Comparison of ENCODE assay signal across 8 cellular contexts in the genomic region with DNA sequence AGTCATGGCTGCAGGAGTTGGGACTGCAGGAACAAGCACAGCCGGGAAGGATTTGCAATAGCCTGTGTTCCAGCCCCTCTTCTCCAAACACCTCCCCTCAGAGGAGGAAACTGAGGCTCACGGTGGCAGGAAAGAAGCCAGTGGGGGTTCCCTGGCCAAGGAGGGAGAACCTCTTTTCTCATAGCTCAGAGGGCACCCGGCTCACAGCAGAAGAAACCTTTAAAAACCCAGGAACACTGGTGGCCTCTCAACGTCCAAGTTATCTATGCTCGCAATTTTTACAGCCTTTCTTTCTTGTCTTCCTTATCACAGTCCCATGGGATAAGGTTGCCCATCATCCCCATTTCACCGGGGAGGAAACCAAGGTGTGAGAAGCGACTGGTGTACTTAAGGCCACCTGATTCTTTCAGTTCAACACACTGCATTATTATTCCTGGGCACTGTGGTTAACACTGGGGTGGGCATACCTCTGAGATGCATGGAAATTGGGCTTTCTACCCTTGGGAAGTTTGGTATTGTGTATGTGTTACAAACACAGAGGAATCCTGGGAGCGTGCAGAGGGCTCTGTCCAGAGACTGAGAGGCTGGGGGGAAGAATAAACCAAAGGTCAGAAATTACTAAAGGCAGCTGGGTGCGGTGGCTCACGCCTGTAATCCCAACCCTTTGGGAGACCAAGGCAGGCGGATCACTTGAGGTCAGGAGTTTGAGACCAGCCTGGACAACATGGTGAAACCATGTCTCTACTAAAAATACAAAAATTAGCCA. TPM values are rescaled to one million over a fixed set of nuclear protein-coding genes. Genes with fewer than 3 reads are reported as not detected.
DNase-seq lines count a peak whose midpoint lies in the region; TF ChIP-seq lines count a peak whose summit lies in the region.

No MANE protein-coding gene starts in this region.

- H3K9ac ChIP-seq in HUES64 (ENCODE audit: low read depth, low read length), result peak overlapping the region; percentile 91

- H3K9me3 ChIP-seq in HUES64 (ENCODE audit: insufficient read depth, low read depth, low read length) (no peaks in the 10 kb centered on the region), stomach (no peaks in the 10 kb centered on the region)

- TF ChIP-seq POLR2A in stomach (IDR thresholded peaks at IDR 0.05), result no peak

- TF ChIP-seq CTCF in kidney epithelial cell (IDR thresholded peaks at IDR 0.05; ENCODE audit: insufficient read depth, low read length, poor library complexity, severe bottlenecking) (no peak), stomach (IDR thresholded peaks at IDR 0.05) (no peak)

- peaks cover 10% of the 10 kb centered on the region for H3K4me1 ChIP-seq in HUES64 (ENCODE audit: insufficient read depth, low read length)
- H3K4me1 ChIP-seq in stomach, result peaks cover 11 to 40% (median 27%) of the 10 kb centered on the region in 4 donors

- H3K4me3 ChIP-seq in HUES64 (ENCODE audit: low read length), result peak overlapping the region; percentile 83
- peak overlapping the region; percentile 99 for H3K4me3 ChIP-seq in kidney epithelial cell (ENCODE audit: low read depth, low read length)
- peak overlapping the region; percentile 83 to 99 (median 92) for H3K4me3 ChIP-seq in stomach

- WGBS in HUES64, result 64% methylated on average over 11 of the region's 11 CpGs
- WGBS in stomach, 5 donors, result 34 to 46% (median 39%) methylated on average over 11 of the region's 11 CpGs

- H3K27me3 ChIP-seq in HUES64 (ENCODE audit: insufficient read depth, low read length), result peaks cover 6% of the 10 kb centered on the region; the same call in 1 of the 2 replicates
- peaks cover 1% of the 10 kb centered on the region for H3K27me3 ChIP-seq in kidney epithelial cell (ENCODE audit: control insufficient read depth, insufficient read depth, low read length)
- no peaks in the 10 kb centered on the region for H3K27me3 ChIP-seq in stomach

- intact Hi-C loops in stomach (cut with DNase I; ENCODE audit: low total_unique reads), result loop anchor here (10.0 kb wide), 1 partner anchor 57 kb away; no protein-coding TSS in a partner anchor

- no peak for DNase-seq in kidney epithelial cell (ENCODE audit: low read depth)
- no peak for DNase-seq in stomach
- no peak for DNase-seq in putamen (ENCODE audit: low spot score)
- no peak for DNase-seq in iPS-NIHi11 (ENCODE audit: low spot score)
- no peak for DNase-seq in SW480 (ENCODE audit: low spot score)
- DNase-seq in AML-193 (lab: John Stamatoyannopoulos, UW), result no peak

- H3K27ac ChIP-seq in HUES64 (ENCODE audit: low read depth, low read length) (peak overlapping the region; percentile 90; the same call in 1 of the 2 replicates), angular gyrus (ENCODE audit: low read depth, low read length) (peak overlapping the region; percentile 83), stomach (peak overlapping the region; percentile 82 to 93 (median 91))

- TF ChIP-seq EP300 in stomach (IDR thresholded peaks at IDR 0.05), result no peak

- H3K36me3 ChIP-seq in HUES64 (ENCODE audit: insufficient read depth, low read length) (peaks cover 13% of the 10 kb centered on the region), kidney epithelial cell (ENCODE audit: control insufficient read depth, insufficient read depth, low read length) (no peaks in the 10 kb centered on the region), stomach (peaks cover 13 to 20% (median 18%) of the 10 kb centered on the region in 4 donors)

RNA-seq across cellular contexts. Expression of a gene that starts 0.8 kb away (rescaled TPM):
- polyA plus RNA-seq in HUES64 (2013, experiment 1 of 2), result 12.2 TPM
- 15.4 TPM for polyA plus RNA-seq in HUES64 (2013, experiment 2 of 2)
- 22.8 and 23.9 TPM in 2 replicates for total RNA-seq in kidney epithelial cell
- 10 to 100 TPM; 10.7 to 21.3 (median 18.3) TPM for total RNA-seq in stomach
- polyA plus RNA-seq in stomach, result 1 to 10 TPM; 4.4 to 5.9 (median 4.9) TPM

RNA-seq across cellular contexts. Expression of a gene that starts 25.7 kb away (rescaled TPM):
- 55.0 TPM for polyA plus RNA-seq in HUES64 (2013, experiment 1 of 2)
- polyA plus RNA-seq in HUES64 (2013, experiment 2 of 2), result 48.8 TPM
- 101 and 130 TPM in 2 replicates for total RNA-seq in kidney epithelial cell
- total RNA-seq in stomach, result 100 to 1,000 TPM in 1 of 5 donors, 10 to 100 TPM in 4; 17.5 to 155 (median 55.1) TPM
- 10 to 100 TPM; 43.7 to 57.0 (median 53.9) TPM for polyA plus RNA-seq in stomach

RNA-seq across cellular contexts. Expression of a gene that starts 25.9 kb away (rescaled TPM):
- 3.5 TPM for polyA plus RNA-seq in HUES64 (2013, experiment 1 of 2)
- polyA plus RNA-seq in HUES64 (2013, experiment 2 of 2), result 2.4 TPM
- total RNA-seq in kidney epithelial cell (1.6 and 5.7 TPM in 2 replicates), stomach (10 to 100 TPM in 2 of 5 donors, 1 to 10 TPM in 1, not detected in 2; 2.0 to 71.2 (median 13.9) TPM)
- 10 to 100 TPM in 1 of 3 donors, 1 to 10 TPM in 2; 8.9 to 11.4 (median 9.4) TPM for polyA plus RNA-seq in stomach

RNA-seq across cellular contexts. Expression of a gene that starts 39.6 kb away (rescaled TPM):
- 31.1 TPM for polyA plus RNA-seq in HUES64 (2013, experiment 1 of 2)
- polyA plus RNA-seq in HUES64 (2013, experiment 2 of 2), result 26.5 TPM
- total RNA-seq in kidney epithelial cell, result 23.6 and 32.3 TPM in 2 replicates
- total RNA-seq in stomach, result 100 to 1,000 TPM in 1 of 5 donors, 10 to 100 TPM in 4; 18.2 to 104 (median 28.0) TPM
- polyA plus RNA-seq in stomach, result 10 to 100 TPM; 29.3 to 41.5 (median 35.6) TPM
